In genomic region chr10:122544493-122544892, GRCh38 we compare ENCODE assay signal across 18 cellular contexts. TPM values are rescaled to one million over a fixed set of nuclear protein-coding genes. Genes with fewer than 3 reads are reported as not detected.
"Had no signal": no experiment of that assay in that cellular context is flagged by ENCODE, and none has a peak within 500 bp of the region (broad histone marks: within the 10 kb centered on the region; RNA-seq: fewer than 3 reads in every experiment).

No MANE protein-coding gene starts in this region.

- H3K27ac ChIP-seq: dorsolateral prefrontal cortex, hepatocyte, testis had no signal

- H3K4me1 ChIP-seq: testis had no signal

- DNase-seq: activated B cell treated with CpG ODN at 0.5 μM for 24 hours; activated CD4-positive, alpha-beta T cell treated with anti-CD3 and anti-CD28 coated beads, Interleukin-2, amount 10 ng/mL, durations not matched to agents 24 days and 14 days; dorsolateral prefrontal cortex; islet precursor cell; nephron progenitor cell; right cardiac atrium; stimulated activated CD4-positive, alpha-beta T cell treated with anti-CD3 and anti-CD28 coated beads, Interleukin-4, amount 100 ng/mL, for 4 hours; testis had no signal

- H3K9me3 ChIP-seq: testis had no signal

- H3K4me3 Mint-ChIP-seq: activated B cell treated with CpG ODN at 0.5 μM for 24 hours; activated CD4-positive, alpha-beta T cell treated with anti-CD3 and anti-CD28 coated beads, Interleukin-2, amount 10 ng/mL, durations not matched to agents 24 days and 14 days; activated T-helper 1 cell treated with anti-CD3 and anti-CD28 coated beads, Interleukin-12 subunit alpha, Interleukin-12 subunit beta, Interleukin-2, Interleukin-4 antibody, amounts not matched to agents 30 ng/mL and 10 ng/mL and 1 ng/mL, durations not matched to agents 14 hours and 24 hours and 36 hours; memory B cell; nephron progenitor cell; stimulated activated naive CD8-positive, alpha-beta T cell treated with anti-CD3 and anti-CD28 coated beads, Interleukin-15, Interleukin-2, amounts not matched to agents 100 ng/mL and 50 ng/mL, for 24 hours; T-helper 2 cell treated with Interferon-gamma antibody and Interleukin-4, amounts not matched to agents 5 μg/mL and 100 μg/mL, for 36 hours had no signal

- H3K27me3 Mint-ChIP-seq: stimulated activated naive CD8-positive, alpha-beta T cell treated with anti-CD3 and anti-CD28 coated beads, Interleukin-15, Interleukin-2, amounts not matched to agents 100 ng/mL and 50 ng/mL, for 24 hours had no signal

- ATAC-seq: esophagus mucosa, left lobe of liver, right cardiac atrium had no signal

- H2AFZ ChIP-seq: hepatocyte had no signal

- H3K27me3 ChIP-seq: dorsolateral prefrontal cortex, hepatocyte, testis had no signal

- H3K9me3 Mint-ChIP-seq: activated B cell treated with CpG ODN at 0.5 μM for 24 hours; activated CD4-positive, alpha-beta T cell treated with anti-CD3 and anti-CD28 coated beads, Interleukin-2, amount 10 ng/mL, durations not matched to agents 24 days and 14 days; activated T-helper 1 cell treated with anti-CD3 and anti-CD28 coated beads, Interleukin-12 subunit alpha, Interleukin-12 subunit beta, Interleukin-2, Interleukin-4 antibody, amounts not matched to agents 30 ng/mL and 10 ng/mL and 1 ng/mL, durations not matched to agents 14 hours and 24 hours and 36 hours; memory B cell; nephron progenitor cell; stimulated activated naive CD8-positive, alpha-beta T cell treated with anti-CD3 and anti-CD28 coated beads, Interleukin-15, Interleukin-2, amounts not matched to agents 100 ng/mL and 50 ng/mL, for 24 hours; T-helper 2 cell treated with Interferon-gamma antibody and Interleukin-4, amounts not matched to agents 5 μg/mL and 100 μg/mL, for 36 hours had no signal

- H3K4me2 ChIP-seq: hepatocyte had no signal

- H3K27ac Mint-ChIP-seq: activated B cell treated with CpG ODN at 0.5 μM for 24 hours; activated CD4-positive, alpha-beta T cell treated with anti-CD3 and anti-CD28 coated beads, Interleukin-2, amount 10 ng/mL, durations not matched to agents 24 days and 14 days; activated T-helper 1 cell treated with anti-CD3 and anti-CD28 coated beads, Interleukin-12 subunit alpha, Interleukin-12 subunit beta, Interleukin-2, Interleukin-4 antibody, amounts not matched to agents 30 ng/mL and 10 ng/mL and 1 ng/mL, durations not matched to agents 14 hours and 24 hours and 36 hours; memory B cell; nephron progenitor cell; progenitor cell of endocrine pancreas; stimulated activated naive CD8-positive, alpha-beta T cell treated with anti-CD3 and anti-CD28 coated beads, Interleukin-15, Interleukin-2, amounts not matched to agents 100 ng/mL and 50 ng/mL, for 24 hours; T-helper 2 cell treated with Interferon-gamma antibody and Interleukin-4, amounts not matched to agents 5 μg/mL and 100 μg/mL, for 36 hours had no signal

- H3K36me3 Mint-ChIP-seq: memory B cell had no signal

- H3K4me3 ChIP-seq: dorsolateral prefrontal cortex, hepatocyte, skin epidermis, testis had no signal

- H3K79me2 ChIP-seq: hepatocyte had no signal

- H3K4me1 Mint-ChIP-seq: activated B cell treated with CpG ODN at 0.5 μM for 24 hours, memory B cell, nephron progenitor cell had no signal

RNA-seq across cellular contexts. Expression of gene DMBT1, which starts 16.1 kb away (rescaled TPM):
- total RNA-seq: activated B cell treated with CpG ODN at 0.5 μM for 24 hours; activated CD4-positive, alpha-beta T cell treated with anti-CD3 and anti-CD28 coated beads, Interleukin-2, amount 10 ng/mL, durations not matched to agents 24 days and 14 days; activated T-helper 1 cell treated with anti-CD3 and anti-CD28 coated beads, Interleukin-12 subunit alpha, Interleukin-12 subunit beta, Interleukin-2, Interleukin-4 antibody, amounts not matched to agents 30 ng/mL and 10 ng/mL and 1 ng/mL, durations not matched to agents 14 hours and 24 hours and 36 hours; astrocyte had no signal
- polyA plus RNA-seq: hepatocyte had no signal
